Comparison of ENCODE assay signal across 12 cellular contexts in genomic region chr11:57764527-57764926, GRCh38. TPM values are rescaled to one million over a fixed set of nuclear protein-coding genes. Genes with fewer than 3 reads are reported as not detected.
A peak's percentile ranks its signal among the peaks of the same experiment; 100 is the strongest.
DNase-seq lines count a peak whose midpoint lies in the region; ATAC-seq, FAIRE-seq and TF ChIP-seq lines count a peak whose summit lies in the region.
"Had no signal": no experiment of that assay in that cellular context is flagged by ENCODE, and none has a peak within 500 bp of the region (broad histone marks: within the 10 kb centered on the region; RNA-seq: fewer than 3 reads in every experiment).

No MANE protein-coding gene starts in this region.

- intact Hi-C loops in Panc1 (cut with micrococcal nuclease; ENCODE audit: unreplicated experiment) (no loop called here), esophagus squamous epithelium (cut with DNase I) (no loop called here)

- CTCF ChIA-PET in A549 (lab: Yijun Ruan, JAX), result interaction anchor here (0.6 to 12.4 kb wide), 12 partner anchors 11 to 197 kb away, joined by 3 to 216 read pairs (median 3); partner anchors contain the start of genes BTBD18 and UBE2L6
- CTCF ChIA-PET in Panc1 (lab: Charles Lee), result no interaction called here

- no peak overlapping the region for H3K9ac ChIP-seq in neural progenitor cell
- H3K9ac ChIP-seq: BLaER1 had no signal

- H3K27ac Mint-ChIP-seq in neural progenitor cell, result peak overlapping the region; percentile 74
- H3K27ac Mint-ChIP-seq: activated T-helper 2 cell treated with anti-CD3 and anti-CD28 coated beads, Interferon-gamma antibody, Interleukin-2, Interleukin-4, amounts not matched to agents 10 μg/mL and 5 μg/mL and 100 μg/mL, durations not matched to agents 14 hours and 24 hours and 36 hours; T-helper 17 cell had no signal

- no peaks in the 10 kb centered on the region for H3K9me3 ChIP-seq in A549
- no peaks in the 10 kb centered on the region for H3K9me3 ChIP-seq in Panc1 (ENCODE audit: control insufficient read depth, insufficient read depth, low read depth, low read length)
- no peaks in the 10 kb centered on the region for H3K9me3 ChIP-seq in esophagus squamous epithelium
- no peaks in the 10 kb centered on the region for H3K9me3 ChIP-seq in neural progenitor cell (ENCODE audit: low read depth)
- H3K9me3 ChIP-seq: BLaER1 had no signal

- H3K36me3 Mint-ChIP-seq in neural progenitor cell, result peaks cover 18% of the 10 kb centered on the region

- in situ Hi-C loops in Panc1 (cut with HindIII; ENCODE audit: low pct_unique_long_range_greater_than_20kb, low sequenced_read_pairs), result no loop called here

- H3F3A ChIP-seq in neural progenitor cell (ENCODE audit: low read depth), result peaks cover 16% of the 10 kb centered on the region

- H3K36me3 ChIP-seq in Panc1 (ENCODE audit: control insufficient read depth, insufficient read depth, low read length) (peaks cover 8% of the 10 kb centered on the region; the same call in 1 of the 2 replicates), esophagus squamous epithelium (peaks cover 0 to 8% (median 0%) of the 10 kb centered on the region in 3 donors), neural progenitor cell (no peaks in the 10 kb centered on the region)
- H3K36me3 ChIP-seq: BLaER1 had no signal

- H3K4me1 ChIP-seq in A549, result peaks cover 22% of the 10 kb centered on the region
- H3K4me1 ChIP-seq in Panc1 (ENCODE audit: control insufficient read depth, insufficient read depth, low read length), result peaks cover 25% of the 10 kb centered on the region
- H3K4me1 ChIP-seq in esophagus squamous epithelium, result peaks cover 17 to 63% (median 33%) of the 10 kb centered on the region in 3 donors
- H3K4me1 ChIP-seq in neural progenitor cell, result peaks cover 23% of the 10 kb centered on the region
- H3K4me1 ChIP-seq: BLaER1 had no signal

- H3K4me1 Mint-ChIP-seq in neural progenitor cell, result peaks cover 26% of the 10 kb centered on the region

- H3K27me3 ChIP-seq in Panc1 (ENCODE audit: control insufficient read depth, insufficient read depth, low read length), result no peaks in the 10 kb centered on the region
- no peaks in the 10 kb centered on the region for H3K27me3 ChIP-seq in esophagus squamous epithelium
- H3K27me3 ChIP-seq in neural progenitor cell, result no peaks in the 10 kb centered on the region

- H3K4me2 ChIP-seq in A549 (peak overlapping the region; percentile 89), neural progenitor cell (peak overlapping the region; percentile 100)
- H3K4me2 ChIP-seq: BLaER1 had no signal

- ATAC-seq in A549 (no peak), Panc1 (no peak)
- ATAC-seq: T-helper 17 cell had no signal

- H3K79me2 ChIP-seq in neural progenitor cell (ENCODE audit: low read depth), result peaks cover 79% of the 10 kb centered on the region

- no peak for TF ChIP-seq RAD21 in A549 (conservative IDR thresholded peaks at IDR 0.05 in 1 of 2, IDR thresholded peaks at IDR 0.05 in 1 of 2)

- no peaks in the 10 kb centered on the region for H3K27me3 Mint-ChIP-seq in neural progenitor cell (ENCODE audit: insufficient read depth, low read depth)
- H3K27me3 Mint-ChIP-seq: T-helper 17 cell had no signal

- TF ChIP-seq EP300 in A549 (IDR thresholded peaks at IDR 0.05), result no peak

- H3K4me3 Mint-ChIP-seq in neural progenitor cell, result peak overlapping the region; percentile 97
- H3K4me3 Mint-ChIP-seq: T-helper 17 cell had no signal

- H4K20me1 ChIP-seq in neural progenitor cell (ENCODE audit: low read depth), result peaks cover 65% of the 10 kb centered on the region

- DNase-seq in A549 (ENCODE audit: low read depth in 1 of 2, low spot score in 1 of 2), result no peak
- DNase-seq in Panc1 (ENCODE audit: low read depth, low spot score), result no peak
- no peak for DNase-seq in esophagus squamous epithelium (lab: John Stamatoyannopoulos, UW)
- DNase-seq in neural progenitor cell (ENCODE audit: low spot score), result no peak
- DNase-seq in activated CD4-positive, alpha-beta T cell treated with anti-CD3 and anti-CD28 coated beads, Interleukin-2, amount 50 U/mL, for 48 hours, result no peak
- DNase-seq in activated T-cell treated with anti-CD3 and anti-CD28 coated beads, Interleukin-2, amount 50 U/mL, for 1 hour, result no peak
- DNase-seq in NCI-H1694 treated with DMSO at 0.1 percent for 48 hours (lab: John Stamatoyannopoulos, UW), result no peak
- DNase-seq in NCI-H510A (lab: John Stamatoyannopoulos, UW), result no peak
- DNase-seq: NCI-H1105, T-helper 17 cell had no signal

- H3K27ac ChIP-seq in A549 (peak overlapping the region; percentile 70 to 97; a peak in 3 of 6 replicates), Panc1 (ENCODE audit: low read length) (peak overlapping the region; percentile 99), esophagus squamous epithelium (peak overlapping the region; percentile 75 to 99 (median 91)), neural progenitor cell (no peak overlapping the region)
- H3K27ac ChIP-seq: BLaER1 had no signal

- POLR2A ChIA-PET in A549 (lab: Yijun Ruan, JAX) (interaction anchor here (1.3 kb wide), 1 partner anchor 14 kb away, joined by 6 read pairs; no protein-coding TSS in a partner anchor), Panc1 (lab: Charles Lee) (interaction anchor here (0.5 to 4.7 kb wide), 2 partner anchors 9 to 14 kb away, joined by 7 to 22 read pairs; no protein-coding TSS in a partner anchor)

- H3K9me3 Mint-ChIP-seq in neural progenitor cell, result peaks cover 9% of the 10 kb centered on the region
- H3K9me3 Mint-ChIP-seq: activated T-helper 2 cell treated with anti-CD3 and anti-CD28 coated beads, Interferon-gamma antibody, Interleukin-2, Interleukin-4, amounts not matched to agents 10 μg/mL and 5 μg/mL and 100 μg/mL, durations not matched to agents 14 hours and 24 hours and 36 hours had no signal

- no TSS peak for BruUV-seq in Panc1 (replicated peaks; lab: Mats Ljungman, UMichigan)

- TF ChIP-seq CTCF in A549 (IDR thresholded peaks at IDR 0.05) (no peak), Panc1 (IDR thresholded peaks at IDR 0.05) (no peak), esophagus squamous epithelium (IDR thresholded peaks at IDR 0.05) (no peak), neural progenitor cell (IDR thresholded peaks at IDR 0.05) (no peak)

- TF ChIP-seq POLR2A in A549 (IDR thresholded peaks at IDR 0.05; ENCODE audit: low read length) (no peak), esophagus squamous epithelium (IDR thresholded peaks at IDR 0.05) (no peak)

- no peak overlapping the region for H2AFZ ChIP-seq in neural progenitor cell (replicated peaks)

- 49% methylated on average over 2 of the region's 2 CpGs for WGBS in A549 (ENCODE audit: missing lambda C conversion rate)
- 18 to 23% methylated on average over 2 of the region's 2 CpGs for WGBS in esophagus squamous epithelium, 2 donors

- FAIRE-seq in A549 (lab: Jason Lieb, UNC), result no peak

- H3K4me3 ChIP-seq in A549 (peak overlapping the region; percentile 73), Panc1 (ENCODE audit: low read depth in 2 of 2, low read length in 2 of 2) (peak overlapping the region; percentile 90 to 99), esophagus squamous epithelium (peak overlapping the region; percentile 39 to 80 (median 66)), neural progenitor cell (peak overlapping the region; percentile 90)
- H3K4me3 ChIP-seq: BLaER1 had no signal

RNA-seq across cellular contexts. Expression of gene CTNND1, which starts 2.9 kb away (rescaled TPM):
- polyA plus RNA-seq in A549 (2011; rRNA removed) (146 and 148 TPM in 2 replicates), A549 (2017; fragmentation: RNase III; extraction: RNeasy Plus Mini Kit Qiagen cat#74134 plus additional on column Dnase treatment) (72.8 to 74.5 TPM (median 74.1 TPM) in 3 replicates)
- polyA plus RNA-seq in A549 (2012; cell fraction: cytosol; rRNA removed), result 54.5 and 62.5 TPM in 2 replicates
- polyA plus RNA-seq in A549 (2012; cell fraction: nucleus; rRNA removed), result 107 and 112 TPM in 2 replicates
- polyA minus RNA-seq in A549 (2011; rRNA and poly(A)+ RNA removed), result 431 and 540 TPM in 2 replicates
- total RNA-seq in Panc1 (2021; ENCODE audit: unreplicated experiment) (189 TPM), esophagus squamous epithelium (100 to 1,000 TPM; 230 to 308 (median 271) TPM), neural progenitor cell (ENCODE audit: low replicate concordance) (135 and 150 TPM in 2 replicates)
- 184 TPM for polyA plus RNA-seq in Panc1 (2012; ENCODE audit: insufficient read length)

RNA-seq across cellular contexts. Expression of gene BTBD18, which starts 12.9 kb away (rescaled TPM):
- polyA plus RNA-seq in A549 (2011; rRNA removed) (not detected in 2 replicates), A549 (2017; fragmentation: RNase III; extraction: RNeasy Plus Mini Kit Qiagen cat#74134 plus additional on column Dnase treatment) (not detected in 3 replicates)
- not detected in 2 replicates for polyA plus RNA-seq in A549 (2012; cell fraction: cytosol; rRNA removed)
- not detected in 2 replicates for polyA plus RNA-seq in A549 (2012; cell fraction: nucleus; rRNA removed)
- not detected in 2 replicates for polyA minus RNA-seq in A549 (2011; rRNA and poly(A)+ RNA removed)
- total RNA-seq in Panc1 (2021; ENCODE audit: unreplicated experiment) (not detected), esophagus squamous epithelium (not detected), neural progenitor cell (ENCODE audit: low replicate concordance) (not detected in 2 replicates)
- polyA plus RNA-seq in Panc1 (2012; ENCODE audit: insufficient read length), result not detected
- total RNA-seq: activated T-helper 2 cell treated with anti-CD3 and anti-CD28 coated beads, Interferon-gamma antibody, Interleukin-2, Interleukin-4, amounts not matched to agents 10 μg/mL and 5 μg/mL and 100 μg/mL, durations not matched to agents 14 hours and 24 hours and 36 hours; T-helper 17 cell had no signal

RNA-seq across cellular contexts. Expression of gene SELENOH, which starts 23.2 kb away (rescaled TPM):
- polyA plus RNA-seq in A549 (2011; rRNA removed), result 99.7 and 115 TPM in 2 replicates
- polyA plus RNA-seq in A549 (2012; cell fraction: cytosol; rRNA removed), result 202 and 204 TPM in 2 replicates
- polyA plus RNA-seq in A549 (2012; cell fraction: nucleus; rRNA removed), result 138 and 154 TPM in 2 replicates
- polyA plus RNA-seq in A549 (2017; fragmentation: RNase III; extraction: RNeasy Plus Mini Kit Qiagen cat#74134 plus additional on column Dnase treatment), result 91.4 to 96.3 TPM (median 91.8 TPM) in 3 replicates
- 9.0 and 11.6 TPM in 2 replicates for polyA minus RNA-seq in A549 (2011; rRNA and poly(A)+ RNA removed)
- 112 TPM for total RNA-seq in Panc1 (2021; ENCODE audit: unreplicated experiment)
- polyA plus RNA-seq in Panc1 (2012; ENCODE audit: insufficient read length), result 115 TPM
- total RNA-seq in esophagus squamous epithelium, result 100 to 1,000 TPM in 2 of 4 donors, 10 to 100 TPM in 2; 75.2 to 166 (median 112) TPM
- total RNA-seq in neural progenitor cell (ENCODE audit: low replicate concordance), result 164 and 206 TPM in 2 replicates

RNA-seq across cellular contexts. Expression of gene TMX2, which starts 52.1 kb away (rescaled TPM):
- polyA plus RNA-seq in A549 (2011; rRNA removed), result 168 and 191 TPM in 2 replicates
- 118 and 122 TPM in 2 replicates for polyA plus RNA-seq in A549 (2012; cell fraction: cytosol; rRNA removed)
- polyA plus RNA-seq in A549 (2012; cell fraction: nucleus; rRNA removed), result 71.0 and 71.9 TPM in 2 replicates
- polyA plus RNA-seq in A549 (2017; fragmentation: RNase III; extraction: RNeasy Plus Mini Kit Qiagen cat#74134 plus additional on column Dnase treatment), result 137 to 162 TPM (median 140 TPM) in 3 replicates
- 174 and 190 TPM in 2 replicates for polyA minus RNA-seq in A549 (2011; rRNA and poly(A)+ RNA removed)
- total RNA-seq in Panc1 (2021; ENCODE audit: unreplicated experiment), result 151 TPM
- 141 TPM for polyA plus RNA-seq in Panc1 (2012; ENCODE audit: insufficient read length)
- 10 to 100 TPM; 44.0 to 82.0 (median 70.9) TPM for total RNA-seq in esophagus squamous epithelium
- 65.9 and 66.5 TPM in 2 replicates for total RNA-seq in neural progenitor cell (ENCODE audit: low replicate concordance)

RNA-seq across cellular contexts. Expression of gene MED19, which starts 52.5 kb away (rescaled TPM):
- polyA plus RNA-seq in A549 (2011; rRNA removed) (33.5 and 38.5 TPM in 2 replicates), A549 (2017; fragmentation: RNase III; extraction: RNeasy Plus Mini Kit Qiagen cat#74134 plus additional on column Dnase treatment) (22.5 to 23.5 TPM (median 23.3 TPM) in 3 replicates)
- polyA plus RNA-seq in A549 (2012; cell fraction: cytosol; rRNA removed), result 40.9 and 44.2 TPM in 2 replicates
- polyA plus RNA-seq in A549 (2012; cell fraction: nucleus; rRNA removed), result 21.2 and 42.9 TPM in 2 replicates
- 10.7 and 11.7 TPM in 2 replicates for polyA minus RNA-seq in A549 (2011; rRNA and poly(A)+ RNA removed)
- total RNA-seq in Panc1 (2021; ENCODE audit: unreplicated experiment) (29.7 TPM), esophagus squamous epithelium (10 to 100 TPM in 2 of 4 donors, 1 to 10 TPM in 2; 8.0 to 21.2 (median 9.8) TPM), neural progenitor cell (ENCODE audit: low replicate concordance) (11.8 and 15.1 TPM in 2 replicates)
- 33.6 TPM for polyA plus RNA-seq in Panc1 (2012; ENCODE audit: insufficient read length)
